Comparison of ENCODE assay signal across 21 cellular contexts in genomic region chr4:148023782-148024181, GRCh38.
DNase-seq lines count a peak whose midpoint lies in the region; ATAC-seq and TF ChIP-seq lines count a peak whose summit lies in the region.
"Had no signal": no experiment of that assay in that cellular context is flagged by ENCODE, and none has a peak within 500 bp of the region (broad histone marks: within the 10 kb centered on the region; RNA-seq: fewer than 3 reads in every experiment).

No MANE protein-coding gene starts in this region.

- in situ Hi-C loops in gastrocnemius medialis (cut with MboI; ENCODE audit: low sequenced_read_pairs in 4 of 4): no loop called here

- TF ChIP-seq CTCF in fibroblast of the aortic adventitia (IDR thresholded peaks at IDR 0.05; ENCODE audit: insufficient read depth, low read length) (no peak), gastrocnemius medialis (IDR thresholded peaks at IDR 0.05 in 4 of 5, conservative IDR thresholded peaks at IDR 0.05 in 1 of 5) (no peak)

- DNase-seq in AG08395 (ENCODE audit: low spot score) (peak; percentile 18), T-helper 17 cell (no peak), fibroblast of the aortic adventitia (ENCODE audit: low read depth) (no peak), gastrocnemius medialis (no peak), nucleus accumbens (lab: John Stamatoyannopoulos, UW) (no peak), DMS153 (lab: John Stamatoyannopoulos, UW) (no peak)
- no peak for DNase-seq in stimulated activated naive CD4-positive, alpha-beta T cell treated with Interleukin-2 at 50 U/mL for 16 hours (lab: John Stamatoyannopoulos, UW)
- DNase-seq: CD8-positive, alpha-beta memory T cell; GOT3; HFFc6; MM.1S; NCI-H1105 treated with DMSO at 0.1 percent for 48 hours; NCI-H1930; NCI-H2171; NCI-H446 treated with DMSO at 0.1 percent for 48 hours; NCI-H748 treated with DMSO at 0.1 percent for 48 hours; PC-3 had no signal

- no peaks in the 10 kb centered on the region for H3K9me3 ChIP-seq in T-helper 17 cell (ENCODE audit: control insufficient read depth, low read length, poor library complexity, severe bottlenecking)
- H3K9me3 ChIP-seq in gastrocnemius medialis: no peaks in the 10 kb centered on the region

- H3K4me3 Mint-ChIP-seq in T-helper 17 cell: no peak overlapping the region
- H3K4me3 Mint-ChIP-seq: CD8-positive, alpha-beta memory T cell; HFFc6 had no signal

- no peaks in the 10 kb centered on the region for H3K36me3 ChIP-seq in gastrocnemius medialis

- peak overlapping the region; percentile 37 for H3K27ac Mint-ChIP-seq in T-helper 17 cell
- H3K27ac Mint-ChIP-seq: HFFc6 had no signal

- no peaks in the 10 kb centered on the region for H3K27me3 Mint-ChIP-seq in T-helper 17 cell

- H3K4me3 ChIP-seq in fibroblast of the aortic adventitia (ENCODE audit: low read depth, low read length) (peak overlapping the region; percentile 11), gastrocnemius medialis (peak overlapping the region; percentile 33 to 40 (median 36))
- H3K4me3 ChIP-seq: A549, BLaER1 had no signal

- H3K36me3 Mint-ChIP-seq in T-helper 17 cell (ENCODE audit: low read depth): peaks cover 5% of the 10 kb centered on the region

- peak overlapping the region; percentile 76 to 80 (median 77) for H3K27ac ChIP-seq in gastrocnemius medialis
- H3K27ac ChIP-seq: A549, BLaER1, KMS-11 had no signal

- no peak for ATAC-seq in T-helper 17 cell
- peak; percentile 37 to 53 for ATAC-seq in gastrocnemius medialis
- ATAC-seq in GM21390 (IDR thresholded peaks at IDR 0.05; ENCODE audit: unreplicated experiment): no peak
- ATAC-seq: A549, PC-3 had no signal

- intact Hi-C loops in gastrocnemius medialis (cut with DNase I; ENCODE audit: low total_unique reads): loop anchor here (5.0 kb wide), 1 partner anchor 34 kb away; no protein-coding TSS in a partner anchor

- no peak for TF ChIP-seq POLR2A in gastrocnemius medialis (IDR thresholded peaks at IDR 0.05)

- peaks cover 64 to 71% of the 10 kb centered on the region in 2 donors for H3K4me1 ChIP-seq in gastrocnemius medialis
- H3K4me1 ChIP-seq: A549, BLaER1 had no signal

- H3K27me3 ChIP-seq in gastrocnemius medialis: no peaks in the 10 kb centered on the region
- H3K27me3 ChIP-seq: BLaER1 had no signal

- H3K4me1 Mint-ChIP-seq in T-helper 17 cell: no peaks in the 10 kb centered on the region

Comparison
In these comparisons a context has a peak if more than half of its experiments do, and no peak if none do; other contexts are left out.
1. ATAC-seq: peak in gastrocnemius medialis (2 of 2); none in T-helper 17 cell (single experiment) and GM21390 (single experiment).